ENCODE assay signal across 15 cellular contexts in genomic region chr11:19080579-19080993, GRCh38. TPM values are rescaled to one million over a fixed set of nuclear protein-coding genes. Genes with fewer than 3 reads are reported as not detected.
DNase-seq lines count a peak whose midpoint lies in the region; ATAC-seq and TF ChIP-seq lines count a peak whose summit lies in the region.
"Had no signal": no experiment of that assay in that cellular context is flagged by ENCODE, and none has a peak within 500 bp of the region (broad histone marks: within the 10 kb centered on the region; RNA-seq: fewer than 3 reads in every experiment).

No MANE protein-coding gene starts in this region.

- no peak overlapping the region for H3K27ac ChIP-seq in psoas muscle

- no peaks in the 10 kb centered on the region for H3K4me1 ChIP-seq in psoas muscle

- no peaks in the 10 kb centered on the region for H3K9me3 ChIP-seq in psoas muscle

- intact Hi-C loops in psoas muscle (cut with DNase I) = no loop called here

- H3K4me3 ChIP-seq in fibroblast of villous mesenchyme (ENCODE audit: low read depth, low read length) = no peak overlapping the region
- no peak overlapping the region for H3K4me3 ChIP-seq in psoas muscle
- H3K4me3 ChIP-seq: GM23338 had no signal

- no peak for TF ChIP-seq CTCF in fibroblast of villous mesenchyme (IDR thresholded peaks at IDR 0.05; ENCODE audit: insufficient read depth, low read depth, low read length)
- no peak for TF ChIP-seq CTCF in psoas muscle (IDR thresholded peaks at IDR 0.05)

- H3K27me3 ChIP-seq in psoas muscle (ENCODE audit: insufficient read depth in 3 of 3, low read length in 2 of 3) = no peaks in the 10 kb centered on the region

- DNase-seq in ELR (ENCODE audit: low read depth) (peak; percentile 49), amniotic epithelial cell (ENCODE audit: low read depth) (peak; percentile 59), fibroblast of villous mesenchyme (ENCODE audit: low read depth) (peak; percentile 44), psoas muscle (peak in 1 of 2 donors; percentile 27), NCI-H82 (lab: John Stamatoyannopoulos, UW) (no peak), NCI-H1436 (lab: John Stamatoyannopoulos, UW) (no peak)
- no peak for DNase-seq in activated CD8-positive, alpha-beta memory T cell treated with anti-CD3 and anti-CD28 coated beads, Interleukin-2, amount 50 U/mL, for 4 hours
- DNase-seq: activated CD4-positive, alpha-beta T cell treated with anti-CD3 and anti-CD28 coated beads for 36 hours; activated gamma-delta T cell; CD4-positive, CD25-positive, alpha-beta regulatory T cell; NCI-H1930; NK-92 treated with Interleukin-12 subunit alpha and Interleukin-12 subunit beta, amount 100 ng/mL, for 24 hours had no signal

- 56 to 62% (median 57%) methylated on average over 6 of the region's 6 CpGs for WGBS in psoas muscle, 3 donors

- ATAC-seq in psoas muscle (peak in 3 of 4 donors; percentile 32 to 69 (median 52)), GM19463 (IDR thresholded peaks at IDR 0.05; ENCODE audit: unreplicated experiment) (no peak)
- ATAC-seq: activated CD4-positive, alpha-beta T cell treated with anti-CD3 and anti-CD28 coated beads for 36 hours; GM23338 had no signal

- H3K36me3 ChIP-seq in psoas muscle (ENCODE audit: insufficient read depth in 1 of 2, low read depth in 1 of 2) = no peaks in the 10 kb centered on the region

RNA-seq across cellular contexts. Expression of gene MRGPRX2, which starts 20.1 kb away (rescaled TPM):
- total RNA-seq in fibroblast of villous mesenchyme (not detected in 2 replicates), psoas muscle (not detected)
- polyA plus RNA-seq in psoas muscle = under 1 TPM in 1 of 3 donors, not detected in 2; 0.01 TPM
- total RNA-seq: activated CD4-positive, alpha-beta T cell treated with anti-CD3 and anti-CD28 coated beads for 36 hours; CD4-positive, CD25-positive, alpha-beta regulatory T cell; GM23338 had no signal
- polyA plus RNA-seq: CD4-positive, CD25-positive, alpha-beta regulatory T cell; GM23338; IgD-negative memory B cell had no signal

RNA-seq across cellular contexts. Expression of gene ZDHHC13, which starts 36.4 kb away (rescaled TPM):
- 10.6 and 20.3 TPM in 2 replicates for total RNA-seq in fibroblast of villous mesenchyme
- 1 to 10 TPM in 3 of 4 donors, under 1 TPM in 1; 0.99 to 2.1 (median 1.4) TPM for total RNA-seq in psoas muscle
- 1 to 10 TPM in 1 of 3 donors, under 1 TPM in 2; 0.70 to 2.6 (median 0.98) TPM for polyA plus RNA-seq in psoas muscle

Comparison
In these comparisons a context has a peak if more than half of its experiments do, and no peak if none do; other contexts are left out.
1. DNase-seq: peak in ELR (single experiment), amniotic epithelial cell (single experiment) and fibroblast of villous mesenchyme (single experiment); none in NCI-H82 (single experiment), activated CD8-positive, alpha-beta memory T cell treated with anti-CD3 and anti-CD28 coated beads, Interleukin-2, amount 50 U/mL, for 4 hours (single experiment) and NCI-H1436 (single experiment).